ENCODE assay signal across 8 cellular contexts in genomic region chr11:2137202-2138071, GRCh38. TPM values are rescaled to one million over a fixed set of nuclear protein-coding genes. Genes with fewer than 3 reads are reported as not detected.
A peak's percentile ranks its signal among the peaks of the same experiment; 100 is the strongest.
DNase-seq lines count a peak whose midpoint lies in the region; ATAC-seq and TF ChIP-seq lines count a peak whose summit lies in the region.

No MANE protein-coding gene starts in this region.

- peaks cover 74% of the 10 kb centered on the region for H3K27me3 ChIP-seq in upper lobe of right lung

- H3K4me3 ChIP-seq in upper lobe of right lung (peak overlapping the region; percentile 26), lower leg skin (ENCODE audit: low read depth, poor library complexity, severe bottlenecking) (no peak overlapping the region)

- H3K9me3 ChIP-seq in upper lobe of right lung, result no peaks in the 10 kb centered on the region

- H3K9me3 Mint-ChIP-seq in activated T-cell treated with anti-CD3 and anti-CD28 coated beads, Interleukin-2, amount 50 U/mL, for 72 hours, result no peaks in the 10 kb centered on the region
- peaks cover 0 to 8% (median 2%) of the 10 kb centered on the region in 5 experiments for H3K9me3 Mint-ChIP-seq in brain

- TF ChIP-seq CTCF in brain (conservative IDR thresholded peaks at IDR 0.05), result no peak
- no peak for TF ChIP-seq CTCF in upper lobe of right lung (IDR thresholded peaks at IDR 0.05)
- no peak for TF ChIP-seq CTCF in lower leg skin (IDR thresholded peaks at IDR 0.05)

- H3K27me3 Mint-ChIP-seq in activated T-cell treated with anti-CD3 and anti-CD28 coated beads, Interleukin-2, amount 50 U/mL, for 72 hours (ENCODE audit: low read depth), result peaks cover 75% of the 10 kb centered on the region
- peaks cover 74% of the 10 kb centered on the region for H3K27me3 Mint-ChIP-seq in brain

- no peaks in the 10 kb centered on the region for H3K36me3 Mint-ChIP-seq in activated T-cell treated with anti-CD3 and anti-CD28 coated beads, Interleukin-2, amount 50 U/mL, for 72 hours (ENCODE audit: insufficient read depth in 2 of 2)
- peaks cover 8% of the 10 kb centered on the region for H3K36me3 Mint-ChIP-seq in brain

- WGBS in lower leg skin, 2 donors, result 1 to 3% methylated on average over 22 to 39 of the region's 51 CpGs

- H3K27ac Mint-ChIP-seq in activated T-cell treated with anti-CD3 and anti-CD28 coated beads, Interleukin-2, amount 50 U/mL, for 72 hours, result no peak overlapping the region
- peak overlapping the region in 2 of 5 experiments; percentile 41 to 50 for H3K27ac Mint-ChIP-seq in brain

- peaks cover 7% of the 10 kb centered on the region for H3K4me1 ChIP-seq in upper lobe of right lung

- intact Hi-C loops in upper lobe of right lung (cut with DNase I), result no loop called here
- intact Hi-C loops in lower leg skin (cut with DNase I; ENCODE audit: low total_unique reads), result no loop called here

- TF ChIP-seq POLR2A in lower leg skin (IDR thresholded peaks at IDR 0.05), result no peak

- H3K27ac ChIP-seq in upper lobe of right lung, result no peak overlapping the region

- H3K36me3 ChIP-seq in upper lobe of right lung, result no peaks in the 10 kb centered on the region

- peaks cover 11% of the 10 kb centered on the region for H3K4me1 Mint-ChIP-seq in activated T-cell treated with anti-CD3 and anti-CD28 coated beads, Interleukin-2, amount 50 U/mL, for 72 hours (ENCODE audit: low read depth)
- peaks cover 10% of the 10 kb centered on the region for H3K4me1 Mint-ChIP-seq in brain

- no peak for ATAC-seq in activated T-cell treated with anti-CD3 and anti-CD28 coated beads, Interleukin-2, amount 50 U/mL, for 72 hours (replicated peaks in 1 of 2)
- peak; percentile 45 for ATAC-seq in upper lobe of right lung
- ATAC-seq in GM18858 (IDR thresholded peaks at IDR 0.05; ENCODE audit: unreplicated experiment), result no peak

- H3K4me3 Mint-ChIP-seq in activated T-cell treated with anti-CD3 and anti-CD28 coated beads, Interleukin-2, amount 50 U/mL, for 72 hours, result peak overlapping the region; percentile 39 to 40
- H3K4me3 Mint-ChIP-seq in brain, result peak overlapping the region; percentile 24 to 83 (median 79)

- no peak for DNase-seq in activated T-cell treated with anti-CD3 and anti-CD28 coated beads, Interleukin-2, amount 50 U/mL, for 72 hours
- no peak for DNase-seq in activated T-cell treated with anti-CD3 and anti-CD28 coated beads, Interleukin-2, amount 50 U/mL, for 48 hours
- peak; percentile 96 for DNase-seq in left kidney (ENCODE audit: low read depth, low spot score)
- no peak for DNase-seq in upper lobe of right lung
- DNase-seq in stimulated activated CD4-positive, alpha-beta T cell treated with anti-CD3 and anti-CD28 coated beads, Interleukin-4, amount 100 ng/mL, for 1 hour, result no peak
- DNase-seq in lower leg skin (ENCODE audit: low spot score in 2 of 2), result no peak

RNA-seq across cellular contexts. Expression of gene IGF2, which starts 1.8 kb away (rescaled TPM):
- total RNA-seq in activated T-cell treated with anti-CD3 and anti-CD28 coated beads, Interleukin-2, amount 50 U/mL, for 72 hours, result 10 to 100 TPM in 1 of 2 donors, 1 to 10 TPM in 1; 2.0 to 40.4 TPM
- polyA plus RNA-seq in brain (ENCODE audit: insufficient read depth, low read depth, low replicate concordance), result 11.4 TPM
- 8.8 TPM for total RNA-seq in upper lobe of right lung
- total RNA-seq in lower leg skin, result 10 to 100 TPM in 1 of 4 donors, 1 to 10 TPM in 3; 4.5 to 14.7 (median 6.0) TPM

RNA-seq across cellular contexts. Expression of gene INS, which starts 23.6 kb away (rescaled TPM):
- not detected for total RNA-seq in activated T-cell treated with anti-CD3 and anti-CD28 coated beads, Interleukin-2, amount 50 U/mL, for 72 hours
- polyA plus RNA-seq in brain (ENCODE audit: insufficient read depth, low read depth, low replicate concordance), result not detected
- total RNA-seq in upper lobe of right lung (not detected), lower leg skin (not detected)

RNA-seq across cellular contexts. Expression of gene TH, which starts 34.2 kb away (rescaled TPM):
- total RNA-seq in activated T-cell treated with anti-CD3 and anti-CD28 coated beads, Interleukin-2, amount 50 U/mL, for 72 hours, result not detected
- polyA plus RNA-seq in brain (ENCODE audit: insufficient read depth, low read depth, low replicate concordance), result 3.5 TPM
- total RNA-seq in upper lobe of right lung, result not detected
- under 1 TPM in 2 of 4 donors, not detected in 2; 0.36 to 0.84 TPM for total RNA-seq in lower leg skin
